In the genomic region with DNA sequence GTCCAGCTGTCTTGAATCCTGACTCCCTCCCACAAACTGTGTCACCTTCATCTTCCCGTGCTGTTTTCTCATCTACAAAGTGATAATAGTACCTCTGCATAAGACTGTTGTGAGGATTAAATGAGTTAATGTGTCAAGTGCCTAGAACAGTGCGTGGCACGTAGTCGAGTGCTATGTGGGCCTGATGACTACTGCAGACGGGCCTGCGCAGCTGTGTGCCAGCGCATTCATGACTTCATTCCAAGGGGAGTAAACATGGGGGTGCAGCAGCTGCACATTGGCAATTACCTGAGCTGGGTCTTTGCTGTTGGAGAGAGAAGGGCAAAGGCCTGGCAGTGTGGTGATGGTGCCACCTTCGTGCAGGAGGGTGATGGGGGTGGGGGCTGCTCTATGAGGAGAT, we compare ENCODE assay signal across 29 cellular contexts. TPM values are rescaled to one million over a fixed set of nuclear protein-coding genes. Genes with fewer than 3 reads are reported as not detected.
DNase-seq lines count a peak whose midpoint lies in the region; ATAC-seq and TF ChIP-seq lines count a peak whose summit lies in the region.
"Had no signal": no experiment of that assay in that cellular context is flagged by ENCODE, and none has a peak within 500 bp of the region (broad histone marks: within the 10 kb centered on the region; RNA-seq: fewer than 3 reads in every experiment).

No MANE protein-coding gene starts in this region.

- intact Hi-C loops in IMR-90 (cut with micrococcal nuclease), result no loop called here
- intact Hi-C loops in dorsolateral prefrontal cortex (cut with DNase I), result no loop called here

- H4K8ac ChIP-seq in IMR-90 (ENCODE audit: low read depth in 2 of 2, low read length in 2 of 2), result no peak overlapping the region

- no peak overlapping the region for H3K14ac ChIP-seq in IMR-90 (replicated peaks; ENCODE audit: low read depth, low read length)

- no peaks in the 10 kb centered on the region; the same call in 1 of the 2 replicates for H3K4me1 ChIP-seq in IMR-90 (ENCODE audit: control insufficient read depth, insufficient read depth, low read length)

- dilution Hi-C loops in IMR-90 (cut with HindIII; ENCODE audit: low sequenced_read_pairs, unreplicated experiment), result no loop called here

- TF ChIP-seq RAD21 in IMR-90 (IDR thresholded peaks at IDR 0.05; ENCODE audit: low read length), result no peak

- peak overlapping the region; percentile 50 for H2AK9ac ChIP-seq in IMR-90 (replicated peaks; ENCODE audit: low read depth, low read length, poor library complexity)

- no peak overlapping the region for H2BK20ac ChIP-seq in IMR-90 (ENCODE audit: low read depth, low read length)

- no peaks in the 10 kb centered on the region for H3K79me1 ChIP-seq in IMR-90 (ENCODE audit: low read depth in 1 of 2, low read length in 2 of 2)

- in situ Hi-C loops in IMR-90 (cut with MboI; ENCODE audit: low sequenced_read_pairs), result no loop called here

- no peak overlapping the region for H3K56ac ChIP-seq in IMR-90 (ENCODE audit: extremely low read depth, insufficient read depth, low read length)

- H3K23ac ChIP-seq in IMR-90 (ENCODE audit: low read depth, low read length), result no peak overlapping the region

- TF ChIP-seq CTCF in IMR-90 (conservative IDR thresholded peaks at IDR 0.05; ENCODE audit: low read depth, low read length), result no peak
- no peak for TF ChIP-seq CTCF in dorsolateral prefrontal cortex (IDR thresholded peaks at IDR 0.05 in 54 of 56, conservative IDR thresholded peaks at IDR 0.05 in 2 of 56; ENCODE audit: low read depth in 1 of 56, partially characterized antibody in 56 of 56)

- POLR2A ChIA-PET in IMR-90 (lab: Charles Lee; ENCODE audit: unreplicated experiment), result no interaction called here

- H4K5ac ChIP-seq in IMR-90 (ENCODE audit: low read depth, low read length), result no peak overlapping the region

- H4K20me1 ChIP-seq in IMR-90 (ENCODE audit: insufficient read depth, low read length), result no peaks in the 10 kb centered on the region

- H3K36me3 ChIP-seq in IMR-90 (ENCODE audit: control insufficient read depth, insufficient read depth, low read length), result no peaks in the 10 kb centered on the region

- 0 out of 2 replicates have a peak, but pooled peaks cover 5% of the 10 kb centered on the region for H3K9me1 ChIP-seq in IMR-90 (ENCODE audit: insufficient read depth, low read length)

- no peak overlapping the region for H2BK120ac ChIP-seq in IMR-90 (ENCODE audit: low read depth, low read length)

- no peak overlapping the region for H4K91ac ChIP-seq in IMR-90 (ENCODE audit: insufficient read depth, low read depth, low read length)

- 77% methylated on average over 5 of the region's 8 CpGs; no CpG with 5 or more reads in 1 of the 2 experiments for WGBS in IMR-90 (ENCODE audit: extremely low coverage in 2 of 2, insufficient read length in 1 of 2), 2 experiments

- DNase-seq in IMR-90 (no peak), dorsolateral prefrontal cortex (peak in 5 of 10 donors; percentile 39 to 73 (median 65)), medulla oblongata (ENCODE audit: extremely low spot score) (peak; percentile 53), superior temporal gyrus (ENCODE audit: extremely low spot score) (peak; percentile 75), NCI-H524 treated with DMSO at 0.1 percent for 48 hours (lab: John Stamatoyannopoulos, UW) (no peak), RKO (ENCODE audit: low spot score) (no peak), NCI-H2196 (lab: John Stamatoyannopoulos, UW; ENCODE audit: unreplicated experiment) (no peak)
- DNase-seq: activated B cell treated with CpG ODN at 0.5 μM for 24 hours; activated CD8-positive, alpha-beta T cell treated with anti-CD3 and anti-CD28 coated beads for 36 hours; activated T-cell treated with anti-CD3 and anti-CD28 coated beads, Interleukin-2, amount 50 U/mL, for 1 hour; CD4-positive, CD25-positive, alpha-beta regulatory T cell; DMS 273 treated with DMSO at 0.1 percent for 48 hours; GDM1; H9; NCI-H1105; NCI-H2081; nephron progenitor cell; RPMI8226; stimulated activated CD4-positive, alpha-beta T cell treated with anti-CD3 and anti-CD28 coated beads, Interleukin-4, amount 100 ng/mL, for 4 hours; stimulated activated naive CD8-positive, alpha-beta T cell treated with anti-CD3 and anti-CD28 coated beads, Interleukin-15, amount 100 ng/mL, for 72 hours; T-helper 9 cell had no signal

- H3K4me2 ChIP-seq in IMR-90 (ENCODE audit: low read depth, low read length), result no peak overlapping the region

- no TSS peak for BruUV-seq in IMR-90 (replicated peaks; lab: Mats Ljungman, UMichigan)

- H2AK5ac ChIP-seq in IMR-90 (ENCODE audit: low read depth, low read length), result no peak overlapping the region

- H3K18ac ChIP-seq in IMR-90 (ENCODE audit: low read depth, low read length), result no peak overlapping the region

- no peak overlapping the region for H3K4ac ChIP-seq in IMR-90 (ENCODE audit: low read depth, low read length)

- H3K27ac ChIP-seq in IMR-90 (ENCODE audit: insufficient read depth, low read length), result no peak overlapping the region
- H3K27ac ChIP-seq in dorsolateral prefrontal cortex, result peak overlapping the region; percentile 41 to 100 (median 99)

- H3K9ac ChIP-seq in IMR-90 (ENCODE audit: low read depth, low read length), result no peak overlapping the region

- ATAC-seq in IMR-90 (ENCODE audit: low read depth) (no peak), HG02885 (IDR thresholded peaks at IDR 0.05; ENCODE audit: poor library complexity, unreplicated experiment) (no peak)
- ATAC-seq: activated CD8-positive, alpha-beta T cell treated with anti-CD3 and anti-CD28 coated beads for 36 hours; left lobe of liver; stimulated activated naive CD8-positive, alpha-beta T cell treated with anti-CD3 and anti-CD28 coated beads, Interleukin-15, amount 100 ng/mL, for 72 hours had no signal

- no peak for TF ChIP-seq POLR2A in IMR-90 (IDR thresholded peaks at IDR 0.05; ENCODE audit: low read depth, low read length)

- CTCF ChIA-PET in IMR-90 (lab: Yijun Ruan, JAX), result no interaction called here

- H2BK5ac ChIP-seq in IMR-90 (ENCODE audit: low read depth, low read length, poor library complexity, severe bottlenecking), result no peak overlapping the region

- no peaks in the 10 kb centered on the region for H3K9me3 ChIP-seq in IMR-90 (ENCODE audit: control insufficient read depth, insufficient read depth, low read length)

- H2AFZ ChIP-seq in IMR-90 (replicated peaks; ENCODE audit: low read length, poor library complexity), result no peak overlapping the region

- peaks cover 9% of the 10 kb centered on the region; the same call in 1 of the 2 replicates for H3K27me3 ChIP-seq in IMR-90 (ENCODE audit: control insufficient read depth, insufficient read depth, low read length)
- no peaks in the 10 kb centered on the region for H3K27me3 ChIP-seq in dorsolateral prefrontal cortex

- H3K4me3 ChIP-seq in IMR-90 (ENCODE audit: insufficient read depth, low read depth, low read length) (no peak overlapping the region), dorsolateral prefrontal cortex (peak overlapping the region in 5 of 59 donors; percentile 4 to 43 (median 21))

- no peak overlapping the region for H2BK15ac ChIP-seq in IMR-90 (ENCODE audit: low read depth, low read length)

TF ChIP-seq in IMR-90, 13 proteins besides CTCF, POLR2A, EP300 and RAD21:
- TF ChIP-seq CEBPB (IDR thresholded peaks at IDR 0.05; ENCODE audit: low read depth, low read length) (no peak), MXI1 (IDR thresholded peaks at IDR 0.05; ENCODE audit: borderline replicate concordance, low read depth, low read length) (no peak), RCOR1 (IDR thresholded peaks at IDR 0.05; ENCODE audit: insufficient replicate concordance, low read length) (no peak)
- TF ChIP-seq, protein P1, sequence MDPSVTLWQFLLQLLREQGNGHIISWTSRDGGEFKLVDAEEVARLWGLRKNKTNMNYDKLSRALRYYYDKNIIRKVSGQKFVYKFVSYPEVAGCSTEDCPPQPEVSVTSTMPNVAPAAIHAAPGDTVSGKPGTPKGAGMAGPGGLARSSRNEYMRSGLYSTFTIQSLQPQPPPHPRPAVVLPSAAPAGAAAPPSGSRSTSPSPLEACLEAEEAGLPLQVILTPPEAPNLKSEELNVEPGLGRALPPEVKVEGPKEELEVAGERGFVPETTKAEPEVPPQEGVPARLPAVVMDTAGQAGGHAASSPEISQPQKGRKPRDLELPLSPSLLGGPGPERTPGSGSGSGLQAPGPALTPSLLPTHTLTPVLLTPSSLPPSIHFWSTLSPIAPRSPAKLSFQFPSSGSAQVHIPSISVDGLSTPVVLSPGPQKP (IDR thresholded peaks at IDR 0.05; ENCODE audit: borderline replicate concordance, low read depth, low read length), result no peak

RNA-seq across cellular contexts. Expression of gene TEX44, which starts 5.0 kb away (rescaled TPM):
- total RNA-seq in IMR-90 (2012; rRNA removed), result not detected in 2 replicates
- not detected in 2 replicates for polyA plus RNA-seq in IMR-90 (2012; rRNA removed)
- not detected in 2 replicates for polyA plus RNA-seq in IMR-90 (2012; cell fraction: cytosol; rRNA removed)
- polyA plus RNA-seq in IMR-90 (2012; cell fraction: nucleus; rRNA removed; ENCODE audit: low replicate concordance), result not detected in 2 replicates
- total RNA-seq in dorsolateral prefrontal cortex, result not detected
- total RNA-seq: activated B cell treated with CpG ODN at 0.5 μM for 24 hours; activated CD8-positive, alpha-beta T cell treated with anti-CD3 and anti-CD28 coated beads for 36 hours; cardiac septum; CD4-positive, CD25-positive, alpha-beta regulatory T cell; H9; left lobe of liver; LHCN-M2; mononuclear cell; NCI-H460; progenitor cell of endocrine pancreas had no signal
- polyA plus RNA-seq: AG04450; CD4-positive, CD25-positive, alpha-beta regulatory T cell had no signal

Comparison
In these comparisons a context has a peak if more than half of its experiments do, and no peak if none do; other contexts are left out.
1. DNase-seq: peak in medulla oblongata (single experiment) and superior temporal gyrus (single experiment); none in IMR-90 (single experiment), NCI-H524 treated with DMSO at 0.1 percent for 48 hours (single experiment), RKO (single experiment) and NCI-H2196 (single experiment).